Comparison of ENCODE assay signal across 1 cellular context in genomic region chr10:114545071-114545470, GRCh38.
TF ChIP-seq lines count a peak whose summit lies in the region.

No MANE protein-coding gene starts in this region.

TF ChIP-seq in GM12878, 131 proteins besides CTCF, POLR2A, EP300 and RAD21 (continued from another document):
- TF ChIP-seq PBX3 (IDR thresholded peaks at IDR 0.05; ENCODE audit: insufficient replicate concordance, low read depth, low read length) = no peak
- TF ChIP-seq PAX8 (IDR thresholded peaks at IDR 0.05) = no peak
- no peak for TF ChIP-seq POU2F2 (IDR thresholded peaks at IDR 0.05; ENCODE audit: borderline replicate concordance, low read depth, low read length)
- no peak for TF ChIP-seq BCLAF1 (IDR thresholded peaks at IDR 0.05)
- TF ChIP-seq PRDM15 (CRISPR knock-in tag; IDR thresholded peaks at IDR 0.05) = no peak
- TF ChIP-seq ATF2 (IDR thresholded peaks at IDR 0.05; ENCODE audit: low read length) = no peak
